In genomic region chr1:163922743-163923186, GRCh38 we compare ENCODE assay signal across 10 cellular contexts.
A peak's percentile ranks its signal among the peaks of the same experiment; 100 is the strongest.
DNase-seq lines count a peak whose midpoint lies in the region; ATAC-seq and TF ChIP-seq lines count a peak whose summit lies in the region.
"Had no signal": no experiment of that assay in that cellular context is flagged by ENCODE, and none has a peak within 500 bp of the region (broad histone marks: within the 10 kb centered on the region; RNA-seq: fewer than 3 reads in every experiment).

No MANE protein-coding gene starts in this region.

- no peaks in the 10 kb centered on the region for H3K79me2 ChIP-seq in SK-N-SH (ENCODE audit: insufficient read depth)

- H3K36me3 Mint-ChIP-seq in WTC11 = peaks cover 4% of the 10 kb centered on the region

- no peaks in the 10 kb centered on the region for H3K27me3 ChIP-seq in SK-N-SH (ENCODE audit: insufficient read depth)
- H3K27me3 ChIP-seq: esophagus squamous epithelium had no signal

- H3K9me3 ChIP-seq in SK-N-SH = no peaks in the 10 kb centered on the region
- H3K9me3 ChIP-seq: esophagus squamous epithelium had no signal

- H3K4me2 ChIP-seq in SK-N-SH = no peak overlapping the region
- H3K4me2 ChIP-seq: smooth muscle cell had no signal

- peaks cover 16% of the 10 kb centered on the region for H3K4me1 Mint-ChIP-seq in WTC11

- DNase-seq in fibroblast of the aortic adventitia (ENCODE audit: low read depth) (peak; percentile 19), WTC11 (ENCODE audit: low spot score) (no peak), substantia nigra (lab: John Stamatoyannopoulos, UW) (no peak), SK-N-SH (no peak)
- no peak for DNase-seq in activated CD4-positive, CD25-positive, alpha-beta regulatory T cell (lab: John Stamatoyannopoulos, UW)
- DNase-seq: esophagus squamous epithelium had no signal

- H3K4me3 ChIP-seq in fibroblast of the aortic adventitia (ENCODE audit: low read depth, low read length) = no peak overlapping the region
- no peak overlapping the region for H3K4me3 ChIP-seq in SK-N-SH (ENCODE audit: low read depth in 2 of 2, low read length in 1 of 2)
- H3K4me3 ChIP-seq: smooth muscle cell had no signal

- no peaks in the 10 kb centered on the region for H3K36me3 ChIP-seq in SK-N-SH (replicated peaks in 1 of 2; ENCODE audit: control insufficient read depth in 1 of 2, insufficient read depth in 2 of 2, low read length in 1 of 2)
- H3K36me3 ChIP-seq: esophagus squamous epithelium had no signal

- H3F3A ChIP-seq in SK-N-SH (replicated peaks; ENCODE audit: insufficient read depth) = no peaks in the 10 kb centered on the region

- H3K9me3 Mint-ChIP-seq in WTC11 = peaks cover 16% of the 10 kb centered on the region

- no peaks in the 10 kb centered on the region for H3K27me3 Mint-ChIP-seq in WTC11 (ENCODE audit: low read depth)

- ATAC-seq in GM18519 (IDR thresholded peaks at IDR 0.05; ENCODE audit: low FRiP score, unreplicated experiment) (peak; percentile 73), GM21576 (IDR thresholded peaks at IDR 0.05; ENCODE audit: unreplicated experiment) (peak; percentile 76), HG03280 (IDR thresholded peaks at IDR 0.05; ENCODE audit: unreplicated experiment) (peak; percentile 57), WTC11 (no peak)

- H3K9me2 ChIP-seq in SK-N-SH = no peaks in the 10 kb centered on the region

- H4K20me1 ChIP-seq in SK-N-SH (ENCODE audit: insufficient read depth) = no peaks in the 10 kb centered on the region

- no peak overlapping the region for H3K27ac ChIP-seq in substantia nigra (ENCODE audit: low read depth, low read length, poor library complexity, severe bottlenecking)
- no peak overlapping the region for H3K27ac ChIP-seq in SK-N-SH (ENCODE audit: low read depth in 2 of 2, low read length in 1 of 2)
- H3K27ac ChIP-seq: esophagus squamous epithelium had no signal

- no peak for TF ChIP-seq RAD21 in SK-N-SH (IDR thresholded peaks at IDR 0.05; ENCODE audit: low read length)

- H3K9ac ChIP-seq in SK-N-SH = no peak overlapping the region

- POLR2A ChIA-PET in WTC11 (lab: Charles Lee) = no interaction called here
- POLR2A ChIA-PET in SK-N-SH (lab: Yijun Ruan, JAX) = no interaction called here

- no peak overlapping the region for H3K27ac Mint-ChIP-seq in WTC11

- no peaks in the 10 kb centered on the region for H3K4me1 ChIP-seq in SK-N-SH (ENCODE audit: control insufficient read depth in 1 of 2, insufficient read depth in 2 of 2, low read depth in 1 of 2, low read length in 1 of 2)

- H3K4me3 Mint-ChIP-seq in WTC11 = no peak overlapping the region

- TF ChIP-seq CTCF in fibroblast of the aortic adventitia (IDR thresholded peaks at IDR 0.05; ENCODE audit: insufficient read depth, low read length) (no peak), WTC11 (IDR thresholded peaks at IDR 0.05) (no peak), SK-N-SH (IDR thresholded peaks at IDR 0.05) (no peak)

- TF ChIP-seq EP300 in SK-N-SH (IDR thresholded peaks at IDR 0.05; ENCODE audit: borderline replicate concordance in 1 of 2, low read depth in 1 of 2, low read length in 1 of 2) = no peak

- no peak overlapping the region for H2AFZ ChIP-seq in SK-N-SH (ENCODE audit: low read depth)

- CTCF ChIA-PET in WTC11 (lab: Charles Lee) = no interaction called here
- CTCF ChIA-PET in SK-N-SH (lab: Yijun Ruan, JAX) = no interaction called here

TF ChIP-seq in WTC11, 78 proteins besides CTCF, POLR2A, EP300 and RAD21:
- TF ChIP-seq OVOL2 (CRISPR knock-in tag; IDR thresholded peaks at IDR 0.05; ENCODE audit: borderline replicate concordance) (no peak), ZNF121 (CRISPR knock-in tag; IDR thresholded peaks at IDR 0.05) (no peak), NR2C2 (CRISPR knock-in tag; IDR thresholded peaks at IDR 0.05) (no peak), GRHL2 (CRISPR knock-in tag; IDR thresholded peaks at IDR 0.05; ENCODE audit: insufficient replicate concordance, severe bottlenecking) (no peak), AR (CRISPR knock-in tag; IDR thresholded peaks at IDR 0.05) (no peak), ERG (CRISPR knock-in tag; IDR thresholded peaks at IDR 0.05) (no peak)

TF ChIP-seq in SK-N-SH, 30 proteins besides CTCF, POLR2A, EP300 and RAD21:
- TF ChIP-seq SMC3 (IDR thresholded peaks at IDR 0.05; ENCODE audit: low read depth, low read length) (no peak), USF2 (IDR thresholded peaks at IDR 0.05; ENCODE audit: borderline replicate concordance, low read depth, low read length) (no peak), MEF2A (IDR thresholded peaks at IDR 0.05; ENCODE audit: borderline replicate concordance, low read depth) (no peak), RFX5 (IDR thresholded peaks at IDR 0.05; ENCODE audit: low read length) (no peak), EZH2phosphoT487 (IDR thresholded peaks at IDR 0.05; ENCODE audit: borderline replicate concordance, low read depth) (no peak), RCOR1 (IDR thresholded peaks at IDR 0.05; ENCODE audit: low read length) (no peak), MXI1 (IDR thresholded peaks at IDR 0.05; ENCODE audit: low read depth, low read length) (no peak), YY1 (IDR thresholded peaks at IDR 0.05; ENCODE audit: low read depth) (no peak), IRF3 (IDR thresholded peaks at IDR 0.05; ENCODE audit: low read depth, low read length) (no peak), USF1 (IDR thresholded peaks at IDR 0.05; ENCODE audit: borderline replicate concordance, low read depth) (no peak), TAF1 (IDR thresholded peaks at IDR 0.05; ENCODE audit: borderline replicate concordance, low read depth, low read length) (no peak), CHD2 (IDR thresholded peaks at IDR 0.05; ENCODE audit: low read length, partially characterized antibody) (no peak), NFIC (IDR thresholded peaks at IDR 0.05; ENCODE audit: borderline replicate concordance) (no peak), MAX (IDR thresholded peaks at IDR 0.05; ENCODE audit: low read depth) (no peak)
TF ChIP-seq in SK-N-SH: peak in this region for 0.
